17 cellular contexts compared by ENCODE assay signal in genomic region chr18:26022585-26022984, GRCh38.
"Had no signal": no experiment of that assay in that cellular context is flagged by ENCODE, and none has a peak within 500 bp of the region (broad histone marks: within the 10 kb centered on the region; RNA-seq: fewer than 3 reads in every experiment).

No MANE protein-coding gene starts in this region.

- H3K27me3 ChIP-seq: gastrocnemius medialis, heart left ventricle, testis, upper lobe of left lung had no signal

- H3K4me3 Mint-ChIP-seq: activated CD4-positive, alpha-beta memory T cell treated with anti-CD3 and anti-CD28 coated beads, Interleukin-2, amount 10 ng/mL, durations not matched to agents 7 days and 5 days; activated CD8-positive, alpha-beta memory T cell treated with anti-CD3 and anti-CD28 coated beads, Interleukin-2, amount 10 ng/mL, durations not matched to agents 7 days and 5 days; activated naive CD8-positive, alpha-beta T cell; immature natural killer cell; mesothelial cell of epicardium; T-helper 2 cell treated with Interferon-gamma antibody and Interleukin-4, amounts not matched to agents 5 μg/mL and 100 μg/mL, for 36 hours had no signal

- H3K27me3 Mint-ChIP-seq: activated CD4-positive, alpha-beta memory T cell treated with anti-CD3 and anti-CD28 coated beads, Interleukin-2, amount 10 ng/mL, durations not matched to agents 7 days and 5 days; activated CD8-positive, alpha-beta memory T cell treated with anti-CD3 and anti-CD28 coated beads, Interleukin-2, amount 10 ng/mL, durations not matched to agents 7 days and 5 days; activated naive CD8-positive, alpha-beta T cell; progenitor cell of endocrine pancreas had no signal

- H3K27ac ChIP-seq: gastrocnemius medialis, heart left ventricle, testis, upper lobe of left lung had no signal

- H3K4me1 ChIP-seq: gastrocnemius medialis, heart left ventricle, testis, upper lobe of left lung had no signal

- H3K4me3 ChIP-seq: gastrocnemius medialis, heart left ventricle, testis, upper lobe of left lung had no signal

- H3K9me3 Mint-ChIP-seq: activated CD4-positive, alpha-beta memory T cell treated with anti-CD3 and anti-CD28 coated beads, Interleukin-2, amount 10 ng/mL, durations not matched to agents 7 days and 5 days had no signal

- H3K9me3 ChIP-seq: gastrocnemius medialis, testis had no signal

- DNase-seq: activated CD4-positive, alpha-beta memory T cell treated with anti-CD3 and anti-CD28 coated beads, Interleukin-2, amount 10 ng/mL, durations not matched to agents 7 days and 5 days; activated CD4-positive, alpha-beta T cell treated with anti-CD3 and anti-CD28 coated beads for 48 hours; activated CD4-positive, CD25-positive, alpha-beta regulatory T cell; activated CD8-positive, alpha-beta memory T cell treated with anti-CD3 and anti-CD28 coated beads, Interleukin-2, amount 10 ng/mL, durations not matched to agents 7 days and 5 days; cerebellar nuclear complex; cortex of kidney; gastrocnemius medialis; heart left ventricle; immature natural killer cell; right cardiac atrium; testis; upper lobe of left lung had no signal

- H3K27ac Mint-ChIP-seq: activated CD4-positive, alpha-beta memory T cell treated with anti-CD3 and anti-CD28 coated beads, Interleukin-2, amount 10 ng/mL, durations not matched to agents 7 days and 5 days; activated CD8-positive, alpha-beta memory T cell treated with anti-CD3 and anti-CD28 coated beads, Interleukin-2, amount 10 ng/mL, durations not matched to agents 7 days and 5 days; activated naive CD8-positive, alpha-beta T cell; mesothelial cell of epicardium; progenitor cell of endocrine pancreas; T-helper 2 cell treated with Interferon-gamma antibody and Interleukin-4, amounts not matched to agents 5 μg/mL and 100 μg/mL, for 36 hours had no signal

- ATAC-seq: activated CD8-positive, alpha-beta memory T cell treated with anti-CD3 and anti-CD28 coated beads, Interleukin-2, amount 10 ng/mL, durations not matched to agents 7 days and 5 days; esophagus mucosa; gastrocnemius medialis; heart left ventricle; right cardiac atrium had no signal
